In the genomic region with DNA sequence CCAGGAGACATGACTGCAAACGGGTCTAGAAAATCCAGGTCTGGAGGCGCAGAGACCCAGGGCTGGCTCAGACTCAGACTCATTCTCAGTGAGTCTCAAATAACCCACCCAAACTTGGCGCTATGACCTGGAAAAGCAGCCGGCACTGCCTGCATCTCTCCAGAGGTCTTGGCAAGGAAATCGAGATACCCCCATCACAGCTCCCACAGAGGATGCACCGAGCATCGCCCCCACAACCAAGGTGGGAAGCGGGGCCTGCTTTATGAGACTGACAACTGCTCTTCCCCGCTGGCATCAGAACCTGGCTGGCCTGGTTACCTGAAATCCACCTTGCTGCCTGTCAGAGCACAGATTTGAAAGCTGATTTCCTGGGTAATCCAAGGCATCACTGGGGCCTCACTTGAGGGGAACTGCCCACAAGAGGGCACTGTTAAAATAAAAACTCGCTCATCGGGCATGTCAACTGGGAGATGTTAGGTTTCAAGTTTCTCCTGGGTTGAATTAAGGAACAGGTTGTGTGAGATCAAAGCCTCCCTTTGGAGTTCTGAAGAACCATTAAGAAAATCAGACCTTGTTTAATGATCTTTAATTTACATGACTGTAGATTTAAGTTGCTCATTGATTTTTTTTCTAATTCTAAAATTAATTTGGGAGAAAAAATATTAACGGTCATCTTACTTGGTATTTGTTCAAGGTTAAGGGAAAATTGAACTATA, we compare ENCODE assay signal across 9 cellular contexts. TPM values are rescaled to one million over a fixed set of nuclear protein-coding genes. Genes with fewer than 3 reads are reported as not detected.
A peak's percentile ranks its signal among the peaks of the same experiment; 100 is the strongest.
DNase-seq lines count a peak whose midpoint lies in the region; ATAC-seq and TF ChIP-seq lines count a peak whose summit lies in the region.
"Had no signal": no experiment of that assay in that cellular context is flagged by ENCODE, and none has a peak within 500 bp of the region (broad histone marks: within the 10 kb centered on the region; RNA-seq: fewer than 3 reads in every experiment).

No MANE protein-coding gene starts in this region.

- H3K4me3 ChIP-seq in breast epithelium: no peak overlapping the region
- no peak overlapping the region for H3K4me3 ChIP-seq in vagina

- no peaks in the 10 kb centered on the region for H3K27me3 Mint-ChIP-seq in activated T-helper 2 cell treated with anti-CD3 and anti-CD28 coated beads, Interferon-gamma antibody, Interleukin-2, Interleukin-4, amounts not matched to agents 10 μg/mL and 5 μg/mL and 100 μg/mL, durations not matched to agents 14 hours and 24 hours and 36 hours (ENCODE audit: low read depth)
- H3K27me3 Mint-ChIP-seq: CD8-positive, alpha-beta memory T cell had no signal

- H3K4me3 Mint-ChIP-seq in activated T-helper 2 cell treated with anti-CD3 and anti-CD28 coated beads, Interferon-gamma antibody, Interleukin-2, Interleukin-4, amounts not matched to agents 10 μg/mL and 5 μg/mL and 100 μg/mL, durations not matched to agents 14 hours and 24 hours and 36 hours (ENCODE audit: low read depth): no peak overlapping the region
- H3K4me3 Mint-ChIP-seq: CD8-positive, alpha-beta memory T cell had no signal

- no peaks in the 10 kb centered on the region for H3K36me3 ChIP-seq in breast epithelium
- no peaks in the 10 kb centered on the region for H3K36me3 ChIP-seq in vagina

- H3K27ac Mint-ChIP-seq in activated T-helper 2 cell treated with anti-CD3 and anti-CD28 coated beads, Interferon-gamma antibody, Interleukin-2, Interleukin-4, amounts not matched to agents 10 μg/mL and 5 μg/mL and 100 μg/mL, durations not matched to agents 14 hours and 24 hours and 36 hours: no peak overlapping the region

- TF ChIP-seq CTCF in breast epithelium (IDR thresholded peaks at IDR 0.05): peak in 2 of 3 donors; percentile 52 to 55
- peak in 1 of 3 experiments; percentile 43 for TF ChIP-seq CTCF in vagina (IDR thresholded peaks at IDR 0.05)

- intact Hi-C loops in breast epithelium (cut with DNase I; ENCODE audit: low total_unique reads): no loop called here
- intact Hi-C loops in vagina (cut with DNase I): no loop called here
- intact Hi-C loops in activated T-helper 2 cell treated with anti-CD3 and anti-CD28 coated beads, Interferon-gamma antibody, Interleukin-2, Interleukin-4, amounts not matched to agents 10 μg/mL and 5 μg/mL and 100 μg/mL, durations not matched to agents 14 hours and 24 hours and 36 hours (cut with micrococcal nuclease): loop anchor here (2.0 kb wide), 1 partner anchor 243 kb away; no protein-coding TSS in a partner anchor

- H3K9me3 Mint-ChIP-seq in activated T-helper 2 cell treated with anti-CD3 and anti-CD28 coated beads, Interferon-gamma antibody, Interleukin-2, Interleukin-4, amounts not matched to agents 10 μg/mL and 5 μg/mL and 100 μg/mL, durations not matched to agents 14 hours and 24 hours and 36 hours: no peaks in the 10 kb centered on the region

- DNase-seq in NCI-H1436 (lab: John Stamatoyannopoulos, UW) (peak; percentile 25), NCI-H1436 treated with DMSO at 0.1 percent for 48 hours (lab: John Stamatoyannopoulos, UW) (no peak), NCI-H774 (lab: John Stamatoyannopoulos, UW) (peak; percentile 28), breast epithelium (ENCODE audit: low spot score in 2 of 2) (no peak), left kidney (ENCODE audit: low read depth, low spot score) (peak; percentile 80), vagina (ENCODE audit: extremely low spot score in 2 of 2) (no peak)
- DNase-seq in activated T-helper 2 cell treated with anti-CD3 and anti-CD28 coated beads, Interferon-gamma antibody, Interleukin-2, Interleukin-4, amounts not matched to agents 10 μg/mL and 5 μg/mL and 100 μg/mL, durations not matched to agents 14 hours and 24 hours and 36 hours (ENCODE audit: low spot score): no peak

- H3K27ac ChIP-seq in breast epithelium (no peak overlapping the region), vagina (no peak overlapping the region)

- TF ChIP-seq POLR2A in breast epithelium (IDR thresholded peaks at IDR 0.05) (no peak), vagina (IDR thresholded peaks at IDR 0.05) (no peak)

- peak; percentile 50 for ATAC-seq in HG02798 (IDR thresholded peaks at IDR 0.05; ENCODE audit: poor library complexity, unreplicated experiment)

- H3K36me3 Mint-ChIP-seq in activated T-helper 2 cell treated with anti-CD3 and anti-CD28 coated beads, Interferon-gamma antibody, Interleukin-2, Interleukin-4, amounts not matched to agents 10 μg/mL and 5 μg/mL and 100 μg/mL, durations not matched to agents 14 hours and 24 hours and 36 hours (ENCODE audit: low read depth): no peaks in the 10 kb centered on the region

- H3K27me3 ChIP-seq in breast epithelium (no peaks in the 10 kb centered on the region), vagina (no peaks in the 10 kb centered on the region)

- no peaks in the 10 kb centered on the region for H3K9me3 ChIP-seq in breast epithelium
- no peaks in the 10 kb centered on the region for H3K9me3 ChIP-seq in vagina

- H3K4me1 ChIP-seq in breast epithelium: no peaks in the 10 kb centered on the region
- no peaks in the 10 kb centered on the region for H3K4me1 ChIP-seq in vagina

- peaks cover 2% of the 10 kb centered on the region for H3K4me1 Mint-ChIP-seq in activated T-helper 2 cell treated with anti-CD3 and anti-CD28 coated beads, Interferon-gamma antibody, Interleukin-2, Interleukin-4, amounts not matched to agents 10 μg/mL and 5 μg/mL and 100 μg/mL, durations not matched to agents 14 hours and 24 hours and 36 hours (ENCODE audit: low read depth)
- H3K4me1 Mint-ChIP-seq: CD8-positive, alpha-beta memory T cell had no signal

RNA-seq across cellular contexts. Expression of gene KIF16B, which starts 55.0 kb away (rescaled TPM):
- total RNA-seq in breast epithelium (10 to 100 TPM; 23.8 to 47.9 (median 36.9) TPM), vagina (27.7 TPM)
- total RNA-seq in activated T-helper 2 cell treated with anti-CD3 and anti-CD28 coated beads, Interferon-gamma antibody, Interleukin-2, Interleukin-4, amounts not matched to agents 10 μg/mL and 5 μg/mL and 100 μg/mL, durations not matched to agents 14 hours and 24 hours and 36 hours: 6.2 and 6.8 TPM in 2 replicates

Comparison
In these comparisons a context has a peak if more than half of its experiments do, and no peak if none do; other contexts are left out.
1. DNase-seq: peak in NCI-H1436 (single experiment), NCI-H774 (single experiment) and left kidney (single experiment); none in NCI-H1436 treated with DMSO at 0.1 percent for 48 hours (single experiment), breast epithelium (0 of 2), vagina (0 of 2) and activated T-helper 2 cell treated with anti-CD3 and anti-CD28 coated beads, Interferon-gamma antibody, Interleukin-2, Interleukin-4, amounts not matched to agents 10 μg/mL and 5 μg/mL and 100 μg/mL, durations not matched to agents 14 hours and 24 hours and 36 hours (single experiment).